Comparison of ENCODE assay signal across 1 cellular context in genomic region chr18:9404565-9405060, GRCh38.
TF ChIP-seq lines count a peak whose summit lies in the region.

No MANE protein-coding gene starts in this region.

TF ChIP-seq in K562, 482 proteins besides CTCF, POLR2A, EP300 and RAD21 (continued from another document and continues in another):
- TF ChIP-seq HINFP (tag; conservative IDR thresholded peaks at IDR 0.05; ENCODE audit: low read depth) (no peak), ZNF511 (CRISPR knock-in tag; IDR thresholded peaks at IDR 0.05) (peak; percentile 56; the same call in 1 of the 2 replicates), CBX3 (IDR thresholded peaks at IDR 0.05; ENCODE audit: borderline replicate concordance in 1 of 2, low read length in 2 of 2) (0 out of 3 replicates have a peak, but pooled peaks of 1 of the 2 experiments have one; percentile 71), MAX (CRISPR knock-in tag; IDR thresholded peaks at IDR 0.05) (peak; percentile 89), KLF1 (tag; IDR thresholded peaks at IDR 0.05) (no peak), RBBP5 (IDR thresholded peaks at IDR 0.05; ENCODE audit: borderline replicate concordance, insufficient read depth, low read length, poor library complexity, severe bottlenecking) (peak; percentile 50), KAT7 (CRISPR knock-in tag; IDR thresholded peaks at IDR 0.05; ENCODE audit: borderline replicate concordance) (no peak; the same call in 1 of the 2 replicates), HOMEZ (CRISPR knock-in tag; IDR thresholded peaks at IDR 0.05) (no peak), PTTG1 (tag; IDR thresholded peaks at IDR 0.05; ENCODE audit: low read depth) (no peak), CREB3L1 (IDR thresholded peaks at IDR 0.05; ENCODE audit: borderline replicate concordance, low read depth) (peak; percentile 72; the same call in 1 of the 2 replicates), FOXA3 (CRISPR knock-in tag; conservative IDR thresholded peaks at IDR 0.05 in 1 of 2, IDR thresholded peaks at IDR 0.05 in 1 of 2) (no peak), TCF3 (CRISPR knock-in tag; IDR thresholded peaks at IDR 0.05) (peak; percentile 85), IRF1 (CRISPR knock-in tag; IDR thresholded peaks at IDR 0.05; ENCODE audit: borderline replicate concordance) (no peak), LCOR (CRISPR knock-in tag; IDR thresholded peaks at IDR 0.05) (no peak), MCM3 (IDR thresholded peaks at IDR 0.05) (no peak), CGGBP1 (CRISPR knock-in tag; IDR thresholded peaks at IDR 0.05) (no peak), ARNT (IDR thresholded peaks at IDR 0.05) (peak; percentile 37 to 63; a peak in 1 of 4 replicates), ETV6 (IDR thresholded peaks at IDR 0.05; ENCODE audit: borderline replicate concordance in 1 of 2, low read depth in 2 of 2, low read length in 1 of 2) (no peak; a peak in 1 of 4 replicates), ETV6 (CRISPR knock-in tag; IDR thresholded peaks at IDR 0.05; ENCODE audit: borderline replicate concordance) (no peak), NKRF (IDR thresholded peaks at IDR 0.05; ENCODE audit: borderline replicate concordance) (peak; percentile 22; the same call in 1 of the 2 replicates), CSDE1 (IDR thresholded peaks at IDR 0.05) (no peak), EP400 (IDR thresholded peaks at IDR 0.05) (peak; percentile 82), HDAC2 (IDR thresholded peaks at IDR 0.05) (peak; percentile 69), ZNF347 (CRISPR knock-in tag; IDR thresholded peaks at IDR 0.05; ENCODE audit: low read depth) (no peak), ZKSCAN8 (CRISPR knock-in tag; IDR thresholded peaks at IDR 0.05) (peak; percentile 50; the same call in 1 of the 2 replicates), ETV1 (tag; conservative IDR thresholded peaks at IDR 0.05; ENCODE audit: low read depth) (peak; percentile 90), SIX5 (IDR thresholded peaks at IDR 0.05; ENCODE audit: borderline replicate concordance in 1 of 2, insufficient read depth in 1 of 2, low read depth in 1 of 2, low read length in 2 of 2) (no peak), ZBTB9 (CRISPR knock-in tag; IDR thresholded peaks at IDR 0.05) (peak; percentile 27; the same call in 1 of the 2 replicates), GATAD2B (IDR thresholded peaks at IDR 0.05; ENCODE audit: borderline replicate concordance) (no peak), FOXK2 (conservative IDR thresholded peaks at IDR 0.05 in 1 of 2, IDR thresholded peaks at IDR 0.05 in 1 of 2; ENCODE audit: low read depth in 2 of 2) (peak in 1 of 2 experiments; percentile 45; a peak in 2 of 4 replicates), POLR2B (IDR thresholded peaks at IDR 0.05; ENCODE audit: low read depth, partially characterized antibody) (peak; percentile 50), ZNF232 (CRISPR knock-in tag; IDR thresholded peaks at IDR 0.05) (no peak), ATF1 (CRISPR knock-in tag; IDR thresholded peaks at IDR 0.05) (no peak), ATF1 (tag; IDR thresholded peaks at IDR 0.05) (peak; percentile 81), SMAD4 (CRISPR knock-in tag; conservative IDR thresholded peaks at IDR 0.05) (peak; percentile 82), E2F8 (IDR thresholded peaks at IDR 0.05; ENCODE audit: low read depth, partially characterized antibody) (peak; percentile 53), UBTF (IDR thresholded peaks at IDR 0.05; ENCODE audit: borderline replicate concordance in 1 of 2, low read depth in 2 of 2, low read length in 2 of 2) (peak in 1 of 2 experiments; percentile 64; a peak in 1 of 4 replicates), RCOR1 (IDR thresholded peaks at IDR 0.05; ENCODE audit: borderline replicate concordance in 1 of 2, low read depth in 2 of 2, low read length in 2 of 2) (0 out of 4 replicates have a peak, but pooled peaks of 1 of the 2 experiments have one; percentile 26), RB1 (IDR thresholded peaks at IDR 0.05; ENCODE audit: low read depth) (no peak), HNRNPLL (IDR thresholded peaks at IDR 0.05; ENCODE audit: low read depth, low read length, poor library complexity, severe bottlenecking) (peak; percentile 77), TSHZ1 (CRISPR knock-in tag; IDR thresholded peaks at IDR 0.05) (no peak)
